Comparison of ENCODE assay signal across 22 cellular contexts in genomic region chr4:5039800-5040199, GRCh38. TPM values are rescaled to one million over a fixed set of nuclear protein-coding genes. Genes with fewer than 3 reads are reported as not detected.
DNase-seq lines count a peak whose midpoint lies in the region; ATAC-seq and TF ChIP-seq lines count a peak whose summit lies in the region.
"Had no signal": no experiment of that assay in that cellular context is flagged by ENCODE, and none has a peak within 500 bp of the region (broad histone marks: within the 10 kb centered on the region; RNA-seq: fewer than 3 reads in every experiment).

No MANE protein-coding gene starts in this region.

- BruUV-seq in IMR-90 (replicated peaks; lab: Mats Ljungman, UMichigan) (no TSS peak), Panc1 (replicated peaks; lab: Mats Ljungman, UMichigan) (no TSS peak)

- H3K18ac ChIP-seq in IMR-90 (ENCODE audit: low read depth, low read length): peak overlapping the region; percentile 92

- H2AK5ac ChIP-seq in IMR-90 (ENCODE audit: low read depth, low read length): peak overlapping the region; percentile 97

- DNase-seq in IMR-90 (no peak), Panc1 (ENCODE audit: low read depth, low spot score) (no peak), islet precursor cell (peak; percentile 33), middle frontal gyrus (ENCODE audit: extremely low spot score, low spot score) (no peak)
- DNase-seq: 8988T; ACHN; AML-193; BE2C; CD4-positive, alpha-beta T cell; CD8-positive, alpha-beta memory T cell; DMS 273 treated with DMSO at 0.1 percent for 48 hours; DMS79; EL; GDM1; GOT3; HFFc6 had no signal

- no peaks in the 10 kb centered on the region; the same call in none of the 2 replicates for H3K27me3 ChIP-seq in IMR-90 (ENCODE audit: control insufficient read depth, insufficient read depth, low read length)
- H3K27me3 ChIP-seq in Panc1 (ENCODE audit: control insufficient read depth, insufficient read depth, low read length): no peaks in the 10 kb centered on the region
- H3K27me3 ChIP-seq: BE2C; BLaER1 treated with 17β-estradiol and CSF1 and Interleukin-3, amounts not matched to agents 10 nM and 100 nM had no signal

- WGBS in IMR-90 (ENCODE audit: extremely low coverage in 2 of 2, insufficient read length in 1 of 2), 2 experiments: no CpG with 5 or more reads among the region's 7 CpGs

- H3K79me1 ChIP-seq in IMR-90 (ENCODE audit: low read depth in 1 of 2, low read length in 2 of 2): peaks cover 0 to 3% of the 10 kb centered on the region in 2 experiments; a peak in 1 of 4 replicates

- H4K91ac ChIP-seq in IMR-90 (ENCODE audit: insufficient read depth, low read depth, low read length): peak overlapping the region; percentile 84

- H2BK120ac ChIP-seq in IMR-90 (ENCODE audit: low read depth, low read length): peak overlapping the region; percentile 81

- ATAC-seq in IMR-90 (ENCODE audit: low read depth) (no peak), Panc1 (no peak), HG02870 (IDR thresholded peaks at IDR 0.05; ENCODE audit: unreplicated experiment) (no peak), HG03460 (IDR thresholded peaks at IDR 0.05; ENCODE audit: unreplicated experiment) (no peak)
- ATAC-seq: A549, GM12878 had no signal

- peak overlapping the region; percentile 72; the same call in 1 of the 2 replicates for H3K23ac ChIP-seq in IMR-90 (ENCODE audit: low read depth, low read length)

- in situ Hi-C loops in IMR-90 (cut with MboI; ENCODE audit: low sequenced_read_pairs): loop anchor here (10.0 kb wide), 1 partner anchor 755 kb away; no protein-coding TSS in a partner anchor
- in situ Hi-C loops in Panc1 (cut with HindIII; ENCODE audit: low pct_unique_long_range_greater_than_20kb, low sequenced_read_pairs): no loop called here

- peak overlapping the region; percentile 88 for H3K14ac ChIP-seq in IMR-90 (replicated peaks; ENCODE audit: low read depth, low read length)

- no peak overlapping the region for H3K4me3 ChIP-seq in IMR-90 (ENCODE audit: insufficient read depth, low read depth, low read length)
- H3K4me3 ChIP-seq in Panc1 (ENCODE audit: low read depth in 2 of 2, low read length in 2 of 2): no peak overlapping the region
- H3K4me3 ChIP-seq: A549; BLaER1 treated with 17β-estradiol and CSF1 and Interleukin-3, amounts not matched to agents 10 nM and 100 nM; GM12878; HAP-1 had no signal

- peaks cover 21% of the 10 kb centered on the region for H3K4me1 ChIP-seq in IMR-90 (ENCODE audit: control insufficient read depth, insufficient read depth, low read length)
- H3K4me1 ChIP-seq in Panc1 (ENCODE audit: control insufficient read depth, insufficient read depth, low read length): peaks cover 14% of the 10 kb centered on the region
- H3K4me1 ChIP-seq: BE2C, HAP-1 had no signal

- no peak overlapping the region for H3K56ac ChIP-seq in IMR-90 (ENCODE audit: extremely low read depth, insufficient read depth, low read length)

- H3K9me3 ChIP-seq in IMR-90 (ENCODE audit: control insufficient read depth, insufficient read depth, low read length) (no peaks in the 10 kb centered on the region), Panc1 (ENCODE audit: control insufficient read depth, insufficient read depth, low read depth, low read length) (no peaks in the 10 kb centered on the region)
- H3K9me3 ChIP-seq: A549, BE2C, HAP-1 had no signal

- POLR2A ChIA-PET in IMR-90 (lab: Charles Lee; ENCODE audit: unreplicated experiment): no interaction called here
- POLR2A ChIA-PET in Panc1 (lab: Charles Lee): no interaction called here

- peak overlapping the region; percentile 83 for H3K4ac ChIP-seq in IMR-90 (ENCODE audit: low read depth, low read length)

- H3K9ac ChIP-seq in IMR-90 (ENCODE audit: low read depth, low read length): no peak overlapping the region
- H3K9ac ChIP-seq: BLaER1 treated with 17β-estradiol and CSF1 and Interleukin-3, amounts not matched to agents 10 nM and 100 nM had no signal

- peak overlapping the region; percentile 78 for H4K5ac ChIP-seq in IMR-90 (ENCODE audit: low read depth, low read length)

- intact Hi-C loops in IMR-90 (cut with micrococcal nuclease): loop anchor here (2.0 to 10.0 kb wide), 5 partner anchors 49 to 668 kb away; partner anchors contain the start of gene EVC2
- intact Hi-C loops in Panc1 (cut with micrococcal nuclease; ENCODE audit: unreplicated experiment): no loop called here

- TF ChIP-seq CTCF in IMR-90 (conservative IDR thresholded peaks at IDR 0.05; ENCODE audit: low read depth, low read length) (no peak), Panc1 (IDR thresholded peaks at IDR 0.05) (no peak)

- no peak for TF ChIP-seq POLR2A in IMR-90 (IDR thresholded peaks at IDR 0.05; ENCODE audit: low read depth, low read length)

- TF ChIP-seq RAD21 in IMR-90 (IDR thresholded peaks at IDR 0.05; ENCODE audit: low read length): no peak

- H2BK5ac ChIP-seq in IMR-90 (ENCODE audit: low read depth, low read length, poor library complexity, severe bottlenecking): no peak overlapping the region

- CTCF ChIA-PET in IMR-90 (lab: Yijun Ruan, JAX) (no interaction called here), Panc1 (lab: Charles Lee) (no interaction called here)

- H3K27ac ChIP-seq in IMR-90 (ENCODE audit: insufficient read depth, low read length) (peak overlapping the region; percentile 7; the same call in 1 of the 2 replicates), Panc1 (ENCODE audit: low read length) (peak overlapping the region; percentile 20; the same call in 1 of the 2 replicates)
- H3K27ac ChIP-seq: BLaER1 treated with 17β-estradiol and CSF1 and Interleukin-3, amounts not matched to agents 10 nM and 100 nM had no signal

- no peaks in the 10 kb centered on the region for H4K20me1 ChIP-seq in IMR-90 (ENCODE audit: insufficient read depth, low read length)
- H4K20me1 ChIP-seq: BLaER1 treated with 17β-estradiol and CSF1 and Interleukin-3, amounts not matched to agents 10 nM and 100 nM had no signal

- dilution Hi-C loops in IMR-90 (cut with HindIII; ENCODE audit: low sequenced_read_pairs, unreplicated experiment): no loop called here

- no peak overlapping the region for H3K4me2 ChIP-seq in IMR-90 (ENCODE audit: low read depth, low read length)
- H3K4me2 ChIP-seq: BLaER1 treated with 17β-estradiol and CSF1 and Interleukin-3, amounts not matched to agents 10 nM and 100 nM had no signal

- H2AFZ ChIP-seq in IMR-90 (replicated peaks; ENCODE audit: low read length, poor library complexity): no peak overlapping the region

- H2BK15ac ChIP-seq in IMR-90 (ENCODE audit: low read depth, low read length): peak overlapping the region; percentile 69; the same call in 2 of the 3 replicates

- H2BK20ac ChIP-seq in IMR-90 (ENCODE audit: low read depth, low read length): peak overlapping the region; percentile 85

- H2AK9ac ChIP-seq in IMR-90 (replicated peaks; ENCODE audit: low read depth, low read length, poor library complexity): no peak overlapping the region

- H4K8ac ChIP-seq in IMR-90 (ENCODE audit: low read depth in 2 of 2, low read length in 2 of 2): peak overlapping the region; percentile 45 to 63; a peak in 3 of 4 replicates

- peaks cover 19% of the 10 kb centered on the region for H3K9me1 ChIP-seq in IMR-90 (ENCODE audit: insufficient read depth, low read length)

- H3K36me3 ChIP-seq in IMR-90 (ENCODE audit: control insufficient read depth, insufficient read depth, low read length) (no peaks in the 10 kb centered on the region), Panc1 (ENCODE audit: control insufficient read depth, insufficient read depth, low read length) (no peaks in the 10 kb centered on the region)
- H3K36me3 ChIP-seq: BE2C, HAP-1 had no signal

TF ChIP-seq in IMR-90, 13 proteins besides CTCF, POLR2A, EP300 and RAD21 (continues in another document):
- TF ChIP-seq MAFK (IDR thresholded peaks at IDR 0.05; ENCODE audit: low read depth, low read length) (no peak), RCOR1 (IDR thresholded peaks at IDR 0.05; ENCODE audit: insufficient replicate concordance, low read length) (no peak), SMC3 (IDR thresholded peaks at IDR 0.05; ENCODE audit: low read depth, low read length) (no peak), MXI1 (IDR thresholded peaks at IDR 0.05; ENCODE audit: borderline replicate concordance, low read depth, low read length) (no peak), BHLHE40 (IDR thresholded peaks at IDR 0.05; ENCODE audit: low read depth, low read length) (no peak), CHD1 (IDR thresholded peaks at IDR 0.05; ENCODE audit: low read depth, low read length) (no peak), USF2 (IDR thresholded peaks at IDR 0.05; ENCODE audit: low read depth, low read length) (no peak), MAZ (IDR thresholded peaks at IDR 0.05; ENCODE audit: borderline replicate concordance, low read depth, low read length) (no peak), ELK1 (IDR thresholded peaks at IDR 0.05; ENCODE audit: borderline replicate concordance, low read depth, low read length) (no peak), NFE2L2 (IDR thresholded peaks at IDR 0.05; ENCODE audit: low read depth, low read length) (no peak), FOS (IDR thresholded peaks at IDR 0.05; ENCODE audit: low read depth, low read length) (no peak)

RNA-seq across cellular contexts. Expression of gene STK32B, which starts 11.5 kb away (rescaled TPM):
- total RNA-seq in IMR-90 (2012; rRNA removed): 5.8 and 6.3 TPM in 2 replicates
- polyA plus RNA-seq in IMR-90 (2012; rRNA removed): 5.3 and 5.5 TPM in 2 replicates
- 3.4 and 3.9 TPM in 2 replicates for polyA plus RNA-seq in IMR-90 (2012; cell fraction: cytosol; rRNA removed)
- 5.2 and 6.8 TPM in 2 replicates for polyA plus RNA-seq in IMR-90 (2012; cell fraction: nucleus; rRNA removed; ENCODE audit: low replicate concordance)
- total RNA-seq in Panc1 (2021; ENCODE audit: unreplicated experiment): 11.6 TPM
- polyA plus RNA-seq in Panc1 (2012; ENCODE audit: insufficient read length): 13.7 TPM
- total RNA-seq: CD4-positive, alpha-beta T cell; CD8-positive, alpha-beta memory T cell had no signal
- polyA plus RNA-seq: CD8-positive, alpha-beta memory T cell had no signal

RNA-seq across cellular contexts. Expression of gene CYTL1, which starts 20.5 kb away (rescaled TPM):
- 1.3 and 1.4 TPM in 2 replicates for total RNA-seq in IMR-90 (2012; rRNA removed)
- polyA plus RNA-seq in IMR-90 (2012; rRNA removed): 5.8 and 7.4 TPM in 2 replicates
- 2.9 and 20.0 TPM in 2 replicates for polyA plus RNA-seq in IMR-90 (2012; cell fraction: cytosol; rRNA removed)
- polyA plus RNA-seq in IMR-90 (2012; cell fraction: nucleus; rRNA removed; ENCODE audit: low replicate concordance): 1.0 and 5.5 TPM in 2 replicates
- total RNA-seq in Panc1 (2021; ENCODE audit: unreplicated experiment): not detected
- not detected for polyA plus RNA-seq in Panc1 (2012; ENCODE audit: insufficient read length)
- total RNA-seq: CD4-positive, alpha-beta T cell; CD8-positive, alpha-beta memory T cell; GM12878; HFFc6 had no signal
- polyA plus RNA-seq: A549, GM12878 had no signal
